Comparison of ENCODE assay signal across 8 cellular contexts in genomic region chr6:108947114-108947854, GRCh38.
A peak's percentile ranks its signal among the peaks of the same experiment; 100 is the strongest.
DNase-seq lines count a peak whose midpoint lies in the region; ATAC-seq and TF ChIP-seq lines count a peak whose summit lies in the region.

No MANE protein-coding gene starts in this region.

- H3K4me3 ChIP-seq in AG10803 (ENCODE audit: low read length) (no peak overlapping the region), colonic mucosa (no peak overlapping the region), muscle layer of colon (ENCODE audit: low read depth in 1 of 2, low read length in 2 of 2) (peak overlapping the region in 1 of 2 donors; percentile 16)

- TF ChIP-seq CTCF in AG10803 (conservative IDR thresholded peaks at IDR 0.05; ENCODE audit: low read length) (no peak), colonic mucosa (IDR thresholded peaks at IDR 0.05) (no peak)

- H3K27me3 ChIP-seq in colonic mucosa = no peaks in the 10 kb centered on the region
- H3K27me3 ChIP-seq in muscle layer of colon (ENCODE audit: control insufficient read depth in 1 of 2, insufficient read depth in 2 of 2, low read length in 2 of 2) = no peaks in the 10 kb centered on the region

- H3K4me1 ChIP-seq in colonic mucosa (no peaks in the 10 kb centered on the region), muscle layer of colon (ENCODE audit: insufficient read depth, low read length) (peaks cover 53% of the 10 kb centered on the region)

- H3K36me3 ChIP-seq in colonic mucosa (no peaks in the 10 kb centered on the region), muscle layer of colon (ENCODE audit: insufficient read depth, low read length) (no peaks in the 10 kb centered on the region)

- H3K9ac ChIP-seq in colonic mucosa (ENCODE audit: low read depth in 2 of 2, low read length in 2 of 2) = no peak overlapping the region
- no peak overlapping the region for H3K9ac ChIP-seq in muscle layer of colon (ENCODE audit: low read length)

- peak overlapping the region; percentile 35 for H3K27ac ChIP-seq in colonic mucosa
- H3K27ac ChIP-seq in muscle layer of colon (ENCODE audit: low read depth, low read length) = peak overlapping the region; percentile 62

- DNase-seq in AG10803 (ENCODE audit: low read depth) = peak; percentile 93
- DNase-seq in NCI-H1092 (lab: John Stamatoyannopoulos, UW) = peak; percentile 3
- no peak for DNase-seq in colonic mucosa
- DNase-seq in SKM-1 treated with dmso at 0.1 percent for 144 hours (lab: John Stamatoyannopoulos, UW; ENCODE audit: unreplicated experiment) = no peak

- no peaks in the 10 kb centered on the region for H3K9me3 ChIP-seq in colonic mucosa
- no peaks in the 10 kb centered on the region for H3K9me3 ChIP-seq in muscle layer of colon (ENCODE audit: low read length)

- ATAC-seq in HG02763 (IDR thresholded peaks at IDR 0.05; ENCODE audit: unreplicated experiment) (no peak), HG03439 (IDR thresholded peaks at IDR 0.05; ENCODE audit: unreplicated experiment) (no peak), HG03457 (IDR thresholded peaks at IDR 0.05; ENCODE audit: unreplicated experiment) (no peak)

- intact Hi-C loops in colonic mucosa (cut with DNase I) = no loop called here

Comparison
In these comparisons a context has a peak if more than half of its experiments do, and no peak if none do; other contexts are left out.
1. DNase-seq: peak in AG10803 (single experiment) and NCI-H1092 (single experiment); none in colonic mucosa (single experiment) and SKM-1 treated with dmso at 0.1 percent for 144 hours (single experiment).